ENCODE assay signal across 16 cellular contexts in the genomic region with DNA sequence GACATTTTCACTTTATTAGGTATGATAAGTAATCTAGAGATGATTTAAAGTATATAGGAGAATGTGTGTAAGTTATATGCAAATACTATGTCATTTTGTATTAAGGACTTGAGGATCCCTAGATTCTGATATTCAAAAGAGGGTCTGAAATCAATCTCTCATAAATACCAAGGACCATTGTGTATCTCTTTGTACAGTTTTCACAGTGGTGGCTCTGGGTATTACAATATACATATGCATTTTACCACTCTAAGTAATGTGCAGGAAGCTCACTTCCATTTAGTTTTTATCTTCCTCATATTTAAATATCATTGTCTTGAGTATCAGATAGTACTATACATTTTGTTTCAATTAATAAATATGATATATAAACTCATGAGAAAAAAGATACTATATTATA.
"Had no signal": no experiment of that assay in that cellular context is flagged by ENCODE, and none has a peak within 500 bp of the region (broad histone marks: within the 10 kb centered on the region; RNA-seq: fewer than 3 reads in every experiment).

No MANE protein-coding gene starts in this region.

- H3K36me3 ChIP-seq: ascending aorta, heart left ventricle, suprapubic skin, upper lobe of left lung, WERI-Rb-1 had no signal

- H3K27ac Mint-ChIP-seq: activated CD4-positive, alpha-beta T cell treated with anti-CD3 and anti-CD28 coated beads for 36 hours; activated CD8-positive, alpha-beta T cell treated with anti-CD3 and anti-CD28 coated beads, Interleukin-2, amount 10 ng/mL, durations not matched to agents 7 days and 5 days; activated naive CD8-positive, alpha-beta T cell treated with anti-CD3 and anti-CD28 coated beads, Interleukin-2, amount 50 U/mL, for 24 hours; activated T-helper 1 cell treated with anti-CD3 and anti-CD28 coated beads, Interleukin-12 subunit alpha, Interleukin-12 subunit beta, Interleukin-2, Interleukin-4 antibody, amounts not matched to agents 30 ng/mL and 10 ng/mL and 1 ng/mL, durations not matched to agents 14 hours and 24 hours and 36 hours; natural killer cell had no signal

- H3K27me3 ChIP-seq: ascending aorta, foreskin keratinocyte, heart left ventricle, suprapubic skin, upper lobe of left lung had no signal

- ATAC-seq: activated CD4-positive, alpha-beta T cell treated with anti-CD3 and anti-CD28 coated beads for 36 hours; activated CD8-positive, alpha-beta T cell treated with anti-CD3 and anti-CD28 coated beads, Interleukin-2, amount 10 ng/mL, durations not matched to agents 7 days and 5 days; activated naive CD8-positive, alpha-beta T cell treated with anti-CD3 and anti-CD28 coated beads, Interleukin-2, amount 50 U/mL, for 24 hours; foreskin keratinocyte; heart left ventricle; left lobe of liver; natural killer cell; stimulated activated naive CD8-positive, alpha-beta T cell treated with anti-CD3 and anti-CD28 coated beads, Interleukin-15, Interleukin-2, amounts not matched to agents 100 U/mL and 50 U/mL, for 24 hours had no signal

- H3K4me3 Mint-ChIP-seq: activated CD4-positive, alpha-beta T cell treated with anti-CD3 and anti-CD28 coated beads for 36 hours; activated CD8-positive, alpha-beta T cell treated with anti-CD3 and anti-CD28 coated beads, Interleukin-2, amount 10 ng/mL, durations not matched to agents 7 days and 5 days; activated naive CD8-positive, alpha-beta T cell treated with anti-CD3 and anti-CD28 coated beads, Interleukin-2, amount 50 U/mL, for 24 hours; activated T-helper 1 cell treated with anti-CD3 and anti-CD28 coated beads, Interleukin-12 subunit alpha, Interleukin-12 subunit beta, Interleukin-2, Interleukin-4 antibody, amounts not matched to agents 30 ng/mL and 10 ng/mL and 1 ng/mL, durations not matched to agents 14 hours and 24 hours and 36 hours; natural killer cell had no signal

- DNase-seq: activated CD4-positive, alpha-beta T cell treated with anti-CD3 and anti-CD28 coated beads for 36 hours; activated CD8-positive, alpha-beta T cell treated with anti-CD3 and anti-CD28 coated beads, Interleukin-2, amount 10 ng/mL, durations not matched to agents 7 days and 5 days; activated naive CD4-positive, alpha-beta T cell; activated naive CD8-positive, alpha-beta T cell treated with anti-CD3 and anti-CD28 coated beads, Interleukin-2, amount 50 U/mL, for 24 hours; foreskin keratinocyte; heart left ventricle; mammary epithelial cell; natural killer cell; stimulated activated CD4-positive, alpha-beta T cell treated with anti-CD3 and anti-CD28 coated beads, Interleukin-2, amount 100 ng/mL, for 48 hours; stimulated activated naive CD8-positive, alpha-beta T cell treated with anti-CD3 and anti-CD28 coated beads, Interleukin-15, Interleukin-2, amounts not matched to agents 100 U/mL and 50 U/mL, for 24 hours; upper lobe of left lung; WERI-Rb-1 had no signal

- H3K4me3 ChIP-seq: ascending aorta, heart left ventricle, suprapubic skin, upper lobe of left lung had no signal

- H3K36me3 Mint-ChIP-seq: natural killer cell had no signal

- H3K27ac ChIP-seq: ascending aorta, foreskin keratinocyte, heart left ventricle, suprapubic skin, upper lobe of left lung, WERI-Rb-1 had no signal

- H3K9me3 ChIP-seq: ascending aorta, upper lobe of left lung had no signal

- H3K4me1 Mint-ChIP-seq: activated CD4-positive, alpha-beta T cell treated with anti-CD3 and anti-CD28 coated beads for 36 hours; activated naive CD8-positive, alpha-beta T cell treated with anti-CD3 and anti-CD28 coated beads, Interleukin-2, amount 50 U/mL, for 24 hours; natural killer cell had no signal

- H3K27me3 Mint-ChIP-seq: activated CD4-positive, alpha-beta T cell treated with anti-CD3 and anti-CD28 coated beads for 36 hours; activated naive CD8-positive, alpha-beta T cell treated with anti-CD3 and anti-CD28 coated beads, Interleukin-2, amount 50 U/mL, for 24 hours had no signal

- H3K4me1 ChIP-seq: ascending aorta, foreskin keratinocyte, heart left ventricle, suprapubic skin, upper lobe of left lung had no signal
